13 cellular contexts compared by ENCODE assay signal in genomic region chr2:120958623-120959366, GRCh38.
A peak's percentile ranks its signal among the peaks of the same experiment; 100 is the strongest.
DNase-seq lines count a peak whose midpoint lies in the region; ATAC-seq and TF ChIP-seq lines count a peak whose summit lies in the region.
"Had no signal": no experiment of that assay in that cellular context is flagged by ENCODE, and none has a peak within 500 bp of the region (broad histone marks: within the 10 kb centered on the region; RNA-seq: fewer than 3 reads in every experiment).

No MANE protein-coding gene starts in this region.

- H3K9me3 ChIP-seq in A673 (ENCODE audit: low read depth, low read length, poor library complexity, severe bottlenecking): no peaks in the 10 kb centered on the region
- H3K9me3 ChIP-seq in SU-DHL-6 (ENCODE audit: insufficient read depth, low read length): no peaks in the 10 kb centered on the region
- H3K9me3 ChIP-seq: upper lobe of right lung had no signal

- POLR2A ChIA-PET in A673 (lab: Charles Lee; ENCODE audit: low non-redundant PET): no interaction called here

- H3K79me2 ChIP-seq in SU-DHL-6 (ENCODE audit: insufficient read depth, low read length): no peaks in the 10 kb centered on the region

- BruUV-seq in A673 (replicated peaks; lab: Mats Ljungman, UMichigan): no TSS peak

- TF ChIP-seq CTCF in A673 (conservative IDR thresholded peaks at IDR 0.05; ENCODE audit: low read depth, low read length): peak; percentile 54
- 0 out of 3 replicates have a peak, but pooled peaks have one; percentile 15 for TF ChIP-seq CTCF in GM12872 (IDR thresholded peaks at IDR 0.05; ENCODE audit: insufficient read depth, low read depth, low read length)
- peak; percentile 15 for TF ChIP-seq CTCF in SU-DHL-6 (IDR thresholded peaks at IDR 0.05; ENCODE audit: insufficient read depth, low read length, poor library complexity, severe bottlenecking)
- TF ChIP-seq CTCF in foreskin keratinocyte (conservative IDR thresholded peaks at IDR 0.05): peak; percentile 42
- TF ChIP-seq CTCF in omental fat pad (IDR thresholded peaks at IDR 0.05): no peak

- H3K9ac ChIP-seq in SU-DHL-6 (ENCODE audit: low read length): no peak overlapping the region

- no peaks in the 10 kb centered on the region for H3F3A ChIP-seq in SU-DHL-6 (ENCODE audit: insufficient read depth)

- H3K4me2 ChIP-seq in SU-DHL-6 (ENCODE audit: low read depth, low read length, poor library complexity, severe bottlenecking): no peak overlapping the region

- intact Hi-C loops in A673 (cut with micrococcal nuclease; ENCODE audit: unreplicated experiment): loop anchor here (5.0 kb wide), 1 partner anchor 261 kb away; no protein-coding TSS in a partner anchor

- peak; percentile 45 for DNase-seq in A673 (ENCODE audit: low spot score)
- DNase-seq in foreskin keratinocyte: peak in 1 of 2 donors; percentile 50
- no peak for DNase-seq in caudate nucleus (lab: John Stamatoyannopoulos, UW)
- DNase-seq in omental fat pad (ENCODE audit: low spot score): no peak
- DNase-seq: DMS153; foreskin melanocyte; NK-92 treated with Interleukin-12 subunit alpha and Interleukin-12 subunit beta, amount 100 ng/mL, for 24 hours; stimulated activated CD4-positive, alpha-beta T cell treated with anti-CD3 and anti-CD28 coated beads, Interleukin-1b, Interleukin-23, amount 100 ng/mL, for 48 hours; upper lobe of right lung had no signal

- H3K4me3 ChIP-seq in A673 (ENCODE audit: low read depth, low read length, poor library complexity, severe bottlenecking) (no peak overlapping the region), SU-DHL-6 (ENCODE audit: insufficient read depth, low read length, poor library complexity, severe bottlenecking) (no peak overlapping the region)
- H3K4me3 ChIP-seq: upper lobe of right lung had no signal

- peak; percentile 61 for ATAC-seq in foreskin keratinocyte
- no peak for ATAC-seq in GM18517 (IDR thresholded peaks at IDR 0.05; ENCODE audit: unreplicated experiment)
- ATAC-seq in HG03571 (IDR thresholded peaks at IDR 0.05; ENCODE audit: unreplicated experiment): no peak
- ATAC-seq in omental fat pad (ENCODE audit: low FRiP score): no peak
- ATAC-seq: upper lobe of right lung had no signal

- H3K36me3 ChIP-seq in A673 (ENCODE audit: insufficient read depth, low read length, poor library complexity, severe bottlenecking) (no peaks in the 10 kb centered on the region), SU-DHL-6 (ENCODE audit: low read length) (no peaks in the 10 kb centered on the region)
- H3K36me3 ChIP-seq: upper lobe of right lung had no signal

- H3K27me3 ChIP-seq in A673 (replicated peaks; ENCODE audit: insufficient read depth, low read depth, low read length, poor library complexity) (no peaks in the 10 kb centered on the region), SU-DHL-6 (ENCODE audit: low read length) (no peaks in the 10 kb centered on the region), foreskin keratinocyte (peaks cover 9% of the 10 kb centered on the region)
- H3K27me3 ChIP-seq: upper lobe of right lung had no signal

- H2AFZ ChIP-seq in SU-DHL-6 (ENCODE audit: low read depth, low read length, severe bottlenecking): no peak overlapping the region

- H3K27ac ChIP-seq in A673 (ENCODE audit: low read depth, low read length, poor library complexity, severe bottlenecking) (no peak overlapping the region), SU-DHL-6 (ENCODE audit: low read depth, low read length) (no peak overlapping the region), foreskin keratinocyte (no peak overlapping the region), caudate nucleus (ENCODE audit: low read depth, low read length) (no peak overlapping the region)
- H3K27ac ChIP-seq: upper lobe of right lung had no signal

- CTCF ChIA-PET in A673 (lab: Charles Lee): no interaction called here

- no peaks in the 10 kb centered on the region for H4K20me1 ChIP-seq in SU-DHL-6 (ENCODE audit: low read depth, low read length)

- H3K4me1 ChIP-seq in A673 (ENCODE audit: insufficient read depth, low read length, poor library complexity, severe bottlenecking): no peaks in the 10 kb centered on the region
- peaks cover 6% of the 10 kb centered on the region for H3K4me1 ChIP-seq in foreskin keratinocyte
- H3K4me1 ChIP-seq: upper lobe of right lung had no signal

- no peaks in the 10 kb centered on the region for H3K9me2 ChIP-seq in SU-DHL-6 (replicated peaks; ENCODE audit: insufficient read depth, low read length)

Comparison
In these comparisons a context has a peak if more than half of its experiments do, and no peak if none do; other contexts are left out.
1. CTCF ChIP-seq: peak in A673 (single experiment), GM12872 (single experiment), SU-DHL-6 (single experiment) and foreskin keratinocyte (single experiment); none in omental fat pad (0 of 3).